ENCODE assay signal across 16 cellular contexts in genomic region chr2:100418563-100418962, GRCh38. TPM values are rescaled to one million over a fixed set of nuclear protein-coding genes. Genes with fewer than 3 reads are reported as not detected.
DNase-seq lines count a peak whose midpoint lies in the region; ATAC-seq and TF ChIP-seq lines count a peak whose summit lies in the region.
"Had no signal": no experiment of that assay in that cellular context is flagged by ENCODE, and none has a peak within 500 bp of the region (broad histone marks: within the 10 kb centered on the region; RNA-seq: fewer than 3 reads in every experiment).

No MANE protein-coding gene starts in this region.

- peak overlapping the region in 1 of 7 donors; percentile 80 for H3K27ac Mint-ChIP-seq in CD4-positive, alpha-beta memory T cell
- no peak overlapping the region for H3K27ac Mint-ChIP-seq in activated T-helper 1 cell treated with anti-CD3 and anti-CD28 coated beads, Interleukin-12 subunit alpha, Interleukin-12 subunit beta, Interleukin-2, Interleukin-4 antibody, amounts not matched to agents 30 ng/mL and 10 ng/mL and 1 ng/mL, durations not matched to agents 14 hours and 24 hours and 36 hours
- peak overlapping the region in 2 of 9 donors; percentile 32 to 41 for H3K27ac Mint-ChIP-seq in naive thymus-derived CD4-positive, alpha-beta T cell

- H2AFZ ChIP-seq in DND-41 (ENCODE audit: low read depth, low read length), result 0 out of 2 replicates have a peak overlapping the region, but pooled peaks have one; percentile 82

- H3K36me3 Mint-ChIP-seq in CD4-positive, alpha-beta memory T cell, result no peaks in the 10 kb centered on the region
- peaks cover 2% of the 10 kb centered on the region for H3K36me3 Mint-ChIP-seq in activated T-helper 1 cell treated with anti-CD3 and anti-CD28 coated beads, Interleukin-12 subunit alpha, Interleukin-12 subunit beta, Interleukin-2, Interleukin-4 antibody, amounts not matched to agents 30 ng/mL and 10 ng/mL and 1 ng/mL, durations not matched to agents 14 hours and 24 hours and 36 hours (ENCODE audit: low read depth)
- H3K36me3 Mint-ChIP-seq in naive thymus-derived CD4-positive, alpha-beta T cell, result peaks cover 0 to 2% (median 0%) of the 10 kb centered on the region in 5 donors

- POLR2A ChIA-PET in CD4-positive, alpha-beta memory T cell (lab: Charles Lee; ENCODE audit: partially characterized antibody), result no interaction called here
- POLR2A ChIA-PET in naive thymus-derived CD4-positive, alpha-beta T cell (lab: Charles Lee), result interaction anchor here (0.6 kb wide), 1 partner anchor 8 kb away, joined by 3 read pairs; no protein-coding TSS in a partner anchor

- peaks cover 8% of the 10 kb centered on the region for H3K4me1 ChIP-seq in CD4-positive, alpha-beta memory T cell (ENCODE audit: insufficient read depth, low read length)
- H3K4me1 ChIP-seq in DND-41 (ENCODE audit: insufficient read depth, low read length), result peaks cover 27% of the 10 kb centered on the region
- no peaks in the 10 kb centered on the region for H3K4me1 ChIP-seq in naive thymus-derived CD4-positive, alpha-beta T cell (ENCODE audit: control insufficient read depth in 2 of 2, insufficient read depth in 2 of 2, low read length in 2 of 2)
- H3K4me1 ChIP-seq: parathyroid adenoma had no signal

- H3K4me2 ChIP-seq in DND-41 (ENCODE audit: insufficient read depth, low read length), result no peak overlapping the region

- H3K27ac ChIP-seq in CD4-positive, alpha-beta memory T cell (ENCODE audit: low read depth, low read length), result no peak overlapping the region
- H3K27ac ChIP-seq in DND-41 (ENCODE audit: low read length), result no peak overlapping the region
- H3K27ac ChIP-seq in naive thymus-derived CD4-positive, alpha-beta T cell (ENCODE audit: low read depth, low read length), result no peak overlapping the region
- H3K27ac ChIP-seq: BLaER1, parathyroid adenoma had no signal

- H3K79me2 ChIP-seq in DND-41 (ENCODE audit: insufficient read depth, low read length), result peaks cover 31% of the 10 kb centered on the region
- H3K79me2 ChIP-seq: parathyroid adenoma had no signal

- no peak for DNase-seq in CD4-positive, alpha-beta memory T cell
- no peak for DNase-seq in DND-41
- no peak for DNase-seq in activated T-helper 1 cell treated with anti-CD3 and anti-CD28 coated beads, Interleukin-12 subunit alpha, Interleukin-12 subunit beta, Interleukin-2, Interleukin-4 antibody, amounts not matched to agents 30 ng/mL and 10 ng/mL and 1 ng/mL, durations not matched to agents 14 hours and 24 hours and 36 hours (ENCODE audit: low spot score)
- no peak for DNase-seq in naive thymus-derived CD4-positive, alpha-beta T cell
- no peak for DNase-seq in NCI-H2081 (lab: John Stamatoyannopoulos, UW)
- no peak for DNase-seq in SHP77 treated with DMSO at 0.1 percent for 48 hours (lab: John Stamatoyannopoulos, UW)
- DNase-seq: DMS79, NCI-H1092 treated with DMSO at 0.1 percent for 48 hours, thyroid gland had no signal

- no peaks in the 10 kb centered on the region for H3K9me3 ChIP-seq in CD4-positive, alpha-beta memory T cell (ENCODE audit: control insufficient read depth in 1 of 2, low read length in 2 of 2)
- H3K9me3 ChIP-seq in DND-41 (ENCODE audit: insufficient read depth, low read length, severe bottlenecking), result no peaks in the 10 kb centered on the region
- no peaks in the 10 kb centered on the region for H3K9me3 ChIP-seq in naive thymus-derived CD4-positive, alpha-beta T cell (ENCODE audit: control insufficient read depth in 2 of 3, low read length in 3 of 3)
- H3K9me3 ChIP-seq: BLaER1, thyroid gland had no signal

- no peak for TF ChIP-seq CTCF in DND-41 (IDR thresholded peaks at IDR 0.05; ENCODE audit: borderline replicate concordance, extremely low read depth, low read length, poor library complexity, severe bottlenecking)

- H3K9ac ChIP-seq in DND-41 (ENCODE audit: low read depth, low read length), result no peak overlapping the region
- H3K9ac ChIP-seq: BLaER1, parathyroid adenoma had no signal

- no peak for ATAC-seq in DND-41 (ENCODE audit: insufficient read depth, low read depth)
- ATAC-seq in naive thymus-derived CD4-positive, alpha-beta T cell, result no peak
- no peak for ATAC-seq in HG03565 (IDR thresholded peaks at IDR 0.05; ENCODE audit: unreplicated experiment)

- no peak overlapping the region for H3K4me3 ChIP-seq in CD4-positive, alpha-beta memory T cell (ENCODE audit: low read length in 2 of 2)
- H3K4me3 ChIP-seq in DND-41 (ENCODE audit: low read depth in 1 of 2, low read length in 2 of 2), result no peak overlapping the region
- H3K4me3 ChIP-seq in naive thymus-derived CD4-positive, alpha-beta T cell (ENCODE audit: low read length), result no peak overlapping the region

- peaks cover 8 to 17% (median 14%) of the 10 kb centered on the region in 4 donors for H3K4me1 Mint-ChIP-seq in CD4-positive, alpha-beta memory T cell
- peaks cover 13% of the 10 kb centered on the region for H3K4me1 Mint-ChIP-seq in activated T-helper 1 cell treated with anti-CD3 and anti-CD28 coated beads, Interleukin-12 subunit alpha, Interleukin-12 subunit beta, Interleukin-2, Interleukin-4 antibody, amounts not matched to agents 30 ng/mL and 10 ng/mL and 1 ng/mL, durations not matched to agents 14 hours and 24 hours and 36 hours (ENCODE audit: low read depth)
- peaks cover 8 to 22% (median 17%) of the 10 kb centered on the region in 7 donors for H3K4me1 Mint-ChIP-seq in naive thymus-derived CD4-positive, alpha-beta T cell

- H3K36me3 ChIP-seq in CD4-positive, alpha-beta memory T cell (ENCODE audit: insufficient read depth, low read length), result no peaks in the 10 kb centered on the region
- H3K36me3 ChIP-seq in DND-41 (ENCODE audit: insufficient read depth, low read length), result peaks cover 14% of the 10 kb centered on the region
- no peaks in the 10 kb centered on the region for H3K36me3 ChIP-seq in naive thymus-derived CD4-positive, alpha-beta T cell (ENCODE audit: control insufficient read depth in 2 of 3, insufficient read depth in 3 of 3, low read length in 3 of 3)
- H3K36me3 ChIP-seq: thyroid gland had no signal

- H3K27me3 Mint-ChIP-seq in CD4-positive, alpha-beta memory T cell, result no peaks in the 10 kb centered on the region
- H3K27me3 Mint-ChIP-seq in activated T-helper 1 cell treated with anti-CD3 and anti-CD28 coated beads, Interleukin-12 subunit alpha, Interleukin-12 subunit beta, Interleukin-2, Interleukin-4 antibody, amounts not matched to agents 30 ng/mL and 10 ng/mL and 1 ng/mL, durations not matched to agents 14 hours and 24 hours and 36 hours (ENCODE audit: insufficient read depth), result peaks cover 22% of the 10 kb centered on the region
- H3K27me3 Mint-ChIP-seq in naive thymus-derived CD4-positive, alpha-beta T cell, result peaks cover 0 to 24% (median 0%) of the 10 kb centered on the region in 5 donors

- H4K20me1 ChIP-seq in DND-41 (ENCODE audit: insufficient read depth, low read length), result no peaks in the 10 kb centered on the region; the same call in 1 of the 2 replicates
- H4K20me1 ChIP-seq: BLaER1 had no signal

- CTCF ChIA-PET in CD4-positive, alpha-beta memory T cell (lab: Charles Lee; ENCODE audit: partially characterized antibody), result no interaction called here
- CTCF ChIA-PET in naive thymus-derived CD4-positive, alpha-beta T cell (lab: Charles Lee), result no interaction called here

- no peaks in the 10 kb centered on the region for H3K27me3 ChIP-seq in CD4-positive, alpha-beta memory T cell (ENCODE audit: insufficient read depth, low read length)
- H3K27me3 ChIP-seq in DND-41 (ENCODE audit: insufficient read depth, low read length, poor library complexity), result no peaks in the 10 kb centered on the region
- no peaks in the 10 kb centered on the region for H3K27me3 ChIP-seq in naive thymus-derived CD4-positive, alpha-beta T cell (ENCODE audit: control insufficient read depth in 2 of 2, insufficient read depth in 2 of 2, low read length in 2 of 2)
- H3K27me3 ChIP-seq: BLaER1, thyroid gland had no signal

- peak overlapping the region; percentile 26 to 90 (median 62) for H3K4me3 Mint-ChIP-seq in CD4-positive, alpha-beta memory T cell
- H3K4me3 Mint-ChIP-seq in activated T-helper 1 cell treated with anti-CD3 and anti-CD28 coated beads, Interleukin-12 subunit alpha, Interleukin-12 subunit beta, Interleukin-2, Interleukin-4 antibody, amounts not matched to agents 30 ng/mL and 10 ng/mL and 1 ng/mL, durations not matched to agents 14 hours and 24 hours and 36 hours, result peak overlapping the region; percentile 49
- peak overlapping the region; percentile 24 to 95 (median 82) for H3K4me3 Mint-ChIP-seq in naive thymus-derived CD4-positive, alpha-beta T cell

- H3K9me3 Mint-ChIP-seq in CD4-positive, alpha-beta memory T cell, result no peaks in the 10 kb centered on the region
- no peaks in the 10 kb centered on the region for H3K9me3 Mint-ChIP-seq in activated T-helper 1 cell treated with anti-CD3 and anti-CD28 coated beads, Interleukin-12 subunit alpha, Interleukin-12 subunit beta, Interleukin-2, Interleukin-4 antibody, amounts not matched to agents 30 ng/mL and 10 ng/mL and 1 ng/mL, durations not matched to agents 14 hours and 24 hours and 36 hours
- H3K9me3 Mint-ChIP-seq in naive thymus-derived CD4-positive, alpha-beta T cell, result peaks cover 0 to 4% (median 0%) of the 10 kb centered on the region in 11 donors

- intact Hi-C loops in CD4-positive, alpha-beta memory T cell (cut with micrococcal nuclease), result no loop called here
- intact Hi-C loops in activated T-helper 1 cell treated with anti-CD3 and anti-CD28 coated beads, Interleukin-12 subunit alpha, Interleukin-12 subunit beta, Interleukin-2, Interleukin-4 antibody, amounts not matched to agents 30 ng/mL and 10 ng/mL and 1 ng/mL, durations not matched to agents 14 hours and 24 hours and 36 hours (cut with micrococcal nuclease), result loop anchor here (5.0 kb wide), 1 partner anchor 1766 kb away; no protein-coding TSS in a partner anchor
- intact Hi-C loops in naive thymus-derived CD4-positive, alpha-beta T cell (cut with micrococcal nuclease), result loop anchor here in 1 of 2 donors (5.0 kb wide), 1 partner anchor 584 kb away; the partner anchor contains the start of gene RPL31

RNA-seq across cellular contexts. Expression of gene CHST10, which starts 1.1 kb away (rescaled TPM):
- 1 to 10 TPM; 1.4 to 1.7 TPM for total RNA-seq in CD4-positive, alpha-beta memory T cell
- under 1 TPM; 0.24 to 0.98 TPM for polyA plus RNA-seq in CD4-positive, alpha-beta memory T cell
- 7.4 and 7.8 TPM in 2 replicates for total RNA-seq in activated T-helper 1 cell treated with anti-CD3 and anti-CD28 coated beads, Interleukin-12 subunit alpha, Interleukin-12 subunit beta, Interleukin-2, Interleukin-4 antibody, amounts not matched to agents 30 ng/mL and 10 ng/mL and 1 ng/mL, durations not matched to agents 14 hours and 24 hours and 36 hours
- total RNA-seq in naive thymus-derived CD4-positive, alpha-beta T cell, result 1 to 10 TPM; 2.2 to 5.0 (median 3.2) TPM
- polyA plus RNA-seq in naive thymus-derived CD4-positive, alpha-beta T cell, result 1 to 10 TPM; 1.2 to 3.9 TPM

RNA-seq across cellular contexts. Expression of gene NMS, which starts 51.7 kb away (rescaled TPM):
- not detected for total RNA-seq in CD4-positive, alpha-beta memory T cell
- not detected for polyA plus RNA-seq in CD4-positive, alpha-beta memory T cell
- not detected in 2 replicates for total RNA-seq in activated T-helper 1 cell treated with anti-CD3 and anti-CD28 coated beads, Interleukin-12 subunit alpha, Interleukin-12 subunit beta, Interleukin-2, Interleukin-4 antibody, amounts not matched to agents 30 ng/mL and 10 ng/mL and 1 ng/mL, durations not matched to agents 14 hours and 24 hours and 36 hours
- total RNA-seq in naive thymus-derived CD4-positive, alpha-beta T cell, result not detected
- polyA plus RNA-seq in naive thymus-derived CD4-positive, alpha-beta T cell, result not detected
- total RNA-seq: fibroblast of villous mesenchyme, H7, mesenteric fat pad, SK-MEL-5, thyroid gland had no signal
